Comparison of ENCODE assay signal across 1 cellular context in genomic region chr3:185585523-185585861, GRCh38.
TF ChIP-seq lines count a peak whose summit lies in the region.

No MANE protein-coding gene starts in this region.

TF ChIP-seq in H1, 55 proteins besides CTCF, POLR2A, EP300 and RAD21:
- TF ChIP-seq E2F6 (IDR thresholded peaks at IDR 0.05) (no peak), POLR2AphosphoS5 (IDR thresholded peaks at IDR 0.05; ENCODE audit: low read depth, low read length) (no peak), CEBPB (IDR thresholded peaks at IDR 0.05; ENCODE audit: low read depth, low read length) (no peak), ZNF274 (IDR thresholded peaks at IDR 0.05; ENCODE audit: borderline replicate concordance, extremely low read depth, low read length) (no peak), SRF (IDR thresholded peaks at IDR 0.05; ENCODE audit: low read depth, low read length) (no peak), MAX (IDR thresholded peaks at IDR 0.05) (no peak), KDM1A (IDR thresholded peaks at IDR 0.05; ENCODE audit: borderline replicate concordance, low read length) (no peak), SIN3A (conservative IDR thresholded peaks at IDR 0.05 in 1 of 2, IDR thresholded peaks at IDR 0.05 in 1 of 2; ENCODE audit: low read depth in 1 of 2, low read length in 2 of 2) (no peak), NANOG (IDR thresholded peaks at IDR 0.05; ENCODE audit: insufficient read depth, low read depth, low read length, poor library complexity, severe bottlenecking) (no peak), CHD1 (IDR thresholded peaks at IDR 0.05; ENCODE audit: low read depth, low read length) (no peak), BRCA1 (IDR thresholded peaks at IDR 0.05; ENCODE audit: low read depth, low read length) (no peak), TAF1 (IDR thresholded peaks at IDR 0.05; ENCODE audit: low read depth, low read length) (no peak), EZH2 (IDR thresholded peaks at IDR 0.05; ENCODE audit: low read depth, low read length, severe bottlenecking) (no peak), CHD2 (IDR thresholded peaks at IDR 0.05; ENCODE audit: low read length) (no peak), TBP (IDR thresholded peaks at IDR 0.05; ENCODE audit: low read depth, low read length) (no peak), NRF1 (IDR thresholded peaks at IDR 0.05; ENCODE audit: low read depth, low read length) (no peak)
